18 cellular contexts compared by ENCODE assay signal in genomic region chr7:375491-375821, GRCh38.
DNase-seq lines count a peak whose midpoint lies in the region; ATAC-seq, FAIRE-seq and TF ChIP-seq lines count a peak whose summit lies in the region.
"Had no signal": no experiment of that assay in that cellular context is flagged by ENCODE, and none has a peak within 500 bp of the region (broad histone marks: within the 10 kb centered on the region; RNA-seq: fewer than 3 reads in every experiment).

No MANE protein-coding gene starts in this region.

- DNase-seq in Right ventricle myocardium superior (peak; percentile 33), left ventricle myocardium inferior (no peak), WTC11 (ENCODE audit: low spot score) (peak; percentile 9), kidney (peak; percentile 52), tibial artery (peak; percentile 17 to 62), OCI-M1 (lab: John Stamatoyannopoulos, UW) (no peak)
- DNase-seq: activated gamma-delta T cell treated with Interleukin-2 at 50 U/mL for 16 hours; anterior cingulate cortex; DMS79; effector memory CD4-positive, alpha-beta T cell; MG63; NCI-H1436; NCI-H510A treated with DMSO at 0.1 percent for 48 hours; testis had no signal

- no peak overlapping the region for H3K9ac ChIP-seq in kidney (ENCODE audit: low read length in 2 of 2)

- H3K9me3 Mint-ChIP-seq in WTC11 = no peaks in the 10 kb centered on the region
- H3K9me3 Mint-ChIP-seq: CD8-positive, alpha-beta memory T cell; central memory CD8-positive, alpha-beta T cell had no signal

- H3K36me3 ChIP-seq in left ventricle myocardium inferior (no peaks in the 10 kb centered on the region), kidney (ENCODE audit: control insufficient read depth in 1 of 2, insufficient read depth in 2 of 2, low read length in 2 of 2) (no peaks in the 10 kb centered on the region), tibial artery (no peaks in the 10 kb centered on the region)
- H3K36me3 ChIP-seq: MG63 had no signal

- no peak for FAIRE-seq in kidney (lab: Jason Lieb, UNC)
- FAIRE-seq: GM12891 had no signal

- peaks cover 7% of the 10 kb centered on the region; the same call in 1 of the 2 replicates for H3K27me3 Mint-ChIP-seq in WTC11 (ENCODE audit: low read depth)

- peaks cover 5% of the 10 kb centered on the region for H3K4me1 Mint-ChIP-seq in WTC11

- POLR2A ChIA-PET in WTC11 (lab: Charles Lee) = interaction anchor here (0.5 kb wide), 1 partner anchor 182 kb away, joined by 5 read pairs; no protein-coding TSS in a partner anchor

- H3K27ac ChIP-seq in left ventricle myocardium inferior (replicated peaks) (no peak overlapping the region), kidney (ENCODE audit: low read depth in 2 of 2, low read length in 2 of 2) (no peak overlapping the region), tibial artery (no peak overlapping the region)
- H3K27ac ChIP-seq: testis had no signal

- no peak overlapping the region for H3K4me3 Mint-ChIP-seq in WTC11
- H3K4me3 Mint-ChIP-seq: CD8-positive, alpha-beta memory T cell; central memory CD8-positive, alpha-beta T cell had no signal

- H3K4me1 ChIP-seq in left ventricle myocardium inferior (peaks cover 14% of the 10 kb centered on the region), kidney (ENCODE audit: control insufficient read depth in 1 of 2, insufficient read depth in 1 of 2, low read depth in 1 of 2, low read length in 2 of 2) (peaks cover 0 to 10% of the 10 kb centered on the region in 2 donors), tibial artery (peaks cover 0 to 15% (median 7%) of the 10 kb centered on the region in 4 donors)

- no peak overlapping the region for H3K27ac Mint-ChIP-seq in WTC11

- ATAC-seq in Right ventricle myocardium superior (ENCODE audit: poor library complexity) (no peak), WTC11 (no peak), HG03439 (IDR thresholded peaks at IDR 0.05; ENCODE audit: unreplicated experiment) (no peak)

- intact Hi-C loops in Right ventricle myocardium superior (cut with DNase I) = no loop called here
- intact Hi-C loops in left ventricle myocardium inferior (cut with micrococcal nuclease) = no loop called here
- intact Hi-C loops in kidney (cut with DNase I) = no loop called here
- intact Hi-C loops in tibial artery (cut with DNase I; ENCODE audit: low total_unique reads) = no loop called here

- H3K9me3 ChIP-seq in left ventricle myocardium inferior (replicated peaks) = no peaks in the 10 kb centered on the region
- no peaks in the 10 kb centered on the region for H3K9me3 ChIP-seq in kidney (ENCODE audit: control insufficient read depth in 1 of 2, low read length in 2 of 2)
- no peaks in the 10 kb centered on the region for H3K9me3 ChIP-seq in tibial artery
- H3K9me3 ChIP-seq: MG63, testis had no signal

- CTCF ChIA-PET in WTC11 (lab: Charles Lee) = no interaction called here

- H3K27me3 ChIP-seq in left ventricle myocardium inferior (ENCODE audit: low read depth) (peaks cover 61% of the 10 kb centered on the region), tibial artery (peaks cover 0 to 34% of the 10 kb centered on the region in 2 donors)
- H3K27me3 ChIP-seq: MG63, testis had no signal

- no peak for TF ChIP-seq CTCF in left ventricle myocardium inferior (IDR thresholded peaks at IDR 0.05; ENCODE audit: borderline replicate concordance)
- no peak for TF ChIP-seq CTCF in WTC11 (IDR thresholded peaks at IDR 0.05)
- TF ChIP-seq CTCF in kidney (IDR thresholded peaks at IDR 0.05; ENCODE audit: borderline replicate concordance, extremely low read depth, insufficient read depth) = no peak
- no peak for TF ChIP-seq CTCF in tibial artery (IDR thresholded peaks at IDR 0.05)

- H3K4me3 ChIP-seq in left ventricle myocardium inferior (no peak overlapping the region), kidney (ENCODE audit: low read length in 2 of 2) (no peak overlapping the region), tibial artery (no peak overlapping the region)
- H3K4me3 ChIP-seq: MG63, testis had no signal

- no peaks in the 10 kb centered on the region for H3K36me3 Mint-ChIP-seq in WTC11
- H3K36me3 Mint-ChIP-seq: CD8-positive, alpha-beta memory T cell had no signal

TF ChIP-seq in WTC11, 78 proteins besides CTCF, POLR2A, EP300 and RAD21:
- no peak for TF ChIP-seq ZNF425 (CRISPR knock-in tag; conservative IDR thresholded peaks at IDR 0.05)
- no peak for TF ChIP-seq TCF7 (CRISPR knock-in tag; IDR thresholded peaks at IDR 0.05; ENCODE audit: low read depth)
- TF ChIP-seq E2F4 (CRISPR knock-in tag; IDR thresholded peaks at IDR 0.05; ENCODE audit: borderline replicate concordance, low read depth) = no peak
- no peak for TF ChIP-seq ZNF423 (CRISPR knock-in tag; IDR thresholded peaks at IDR 0.05)
- TF ChIP-seq KAT7 (CRISPR knock-in tag; IDR thresholded peaks at IDR 0.05; ENCODE audit: borderline replicate concordance) = no peak
- TF ChIP-seq OVOL2 (CRISPR knock-in tag; IDR thresholded peaks at IDR 0.05; ENCODE audit: borderline replicate concordance) = no peak
- TF ChIP-seq GTF2I (CRISPR knock-in tag; conservative IDR thresholded peaks at IDR 0.05) = no peak
- TF ChIP-seq ZNF138 (CRISPR knock-in tag; conservative IDR thresholded peaks at IDR 0.05) = no peak
- TF ChIP-seq MAX (CRISPR knock-in tag; IDR thresholded peaks at IDR 0.05) = no peak
- no peak for TF ChIP-seq JUN (CRISPR knock-in tag; IDR thresholded peaks at IDR 0.05)
- no peak for TF ChIP-seq NR2C2 (CRISPR knock-in tag; IDR thresholded peaks at IDR 0.05)
- TF ChIP-seq FOXK1 (CRISPR knock-in tag; IDR thresholded peaks at IDR 0.05) = no peak
- no peak for TF ChIP-seq IRF1 (CRISPR knock-in tag; IDR thresholded peaks at IDR 0.05)
- no peak for TF ChIP-seq IRF2 (CRISPR knock-in tag; IDR thresholded peaks at IDR 0.05; ENCODE audit: borderline replicate concordance, low read depth)
- no peak for TF ChIP-seq USF2 (CRISPR knock-in tag; IDR thresholded peaks at IDR 0.05)
TF ChIP-seq in WTC11: peak in this region for 0.

Comparison
In these comparisons a context has a peak if more than half of its experiments do, and no peak if none do; other contexts are left out.
1. DNase-seq: peak in Right ventricle myocardium superior (single experiment), WTC11 (single experiment), kidney (single experiment) and tibial artery (2 of 2); none in left ventricle myocardium inferior (single experiment) and OCI-M1 (single experiment).